ENCODE assay signal across 8 cellular contexts in genomic region chr5:72523960-72524582, GRCh38. TPM values are rescaled to one million over a fixed set of nuclear protein-coding genes. Genes with fewer than 3 reads are reported as not detected.
DNase-seq lines count a peak whose midpoint lies in the region; ATAC-seq and TF ChIP-seq lines count a peak whose summit lies in the region.

No MANE protein-coding gene starts in this region.

- no peaks in the 10 kb centered on the region for H3K27me3 ChIP-seq in ovary

- H3K27ac ChIP-seq in ovary, result no peak overlapping the region

- H3K9me3 Mint-ChIP-seq in chondrocyte (ENCODE audit: low read depth) (peaks cover 14% of the 10 kb centered on the region), memory B cell (peaks cover 4% of the 10 kb centered on the region)

- H3K36me3 Mint-ChIP-seq in chondrocyte (ENCODE audit: low read depth) (peaks cover 5% of the 10 kb centered on the region), memory B cell (peaks cover 3% of the 10 kb centered on the region)

- H3K4me1 ChIP-seq in ovary (ENCODE audit: insufficient read depth), result no peaks in the 10 kb centered on the region

- intact Hi-C loops in ovary (cut with DNase I), result loop anchor here in 3 of 4 donors (5.0 to 10.0 kb wide), 2 partner anchors 149 to 157 kb away; no protein-coding TSS in a partner anchor

- H3K9me3 ChIP-seq in ovary, result no peaks in the 10 kb centered on the region

- DNase-seq in COLO829 (ENCODE audit: low spot score), result peak; percentile 17
- DNase-seq in NCI-H69 (lab: John Stamatoyannopoulos, UW), result peak; percentile 57
- DNase-seq in chondrocyte (ENCODE audit: low spot score), result no peak
- peak in 1 of 2 donors; percentile 20 for DNase-seq in memory B cell (ENCODE audit: low spot score in 2 of 2)
- DNase-seq in stimulated activated CD4-positive, alpha-beta T cell treated with anti-CD3 and anti-CD28 coated beads, Interleukin-12 subunit alpha, Interleukin-12 subunit beta, amount 100 ng/mL, for 4 hours, result no peak
- no peak for DNase-seq in NCI-H345 treated with DMSO at 0.1 percent for 48 hours (lab: John Stamatoyannopoulos, UW; ENCODE audit: unreplicated experiment)
- no peak for DNase-seq in ovary

- H3K4me3 ChIP-seq in ovary, result no peak overlapping the region

- peak; percentile 62 for ATAC-seq in GM21619 (IDR thresholded peaks at IDR 0.05; ENCODE audit: unreplicated experiment)
- peak; percentile 62 for ATAC-seq in memory B cell (ENCODE audit: low read depth)

- no peaks in the 10 kb centered on the region for H3K27me3 Mint-ChIP-seq in chondrocyte (ENCODE audit: low read depth)
- peaks cover 3% of the 10 kb centered on the region for H3K27me3 Mint-ChIP-seq in memory B cell

- H3K4me3 Mint-ChIP-seq in chondrocyte (ENCODE audit: unreplicated experiment), result no peak overlapping the region
- H3K4me3 Mint-ChIP-seq in memory B cell, result no peak overlapping the region

- H3K27ac Mint-ChIP-seq in chondrocyte (ENCODE audit: unreplicated experiment) (no peak overlapping the region), memory B cell (no peak overlapping the region)

- peaks cover 16% of the 10 kb centered on the region for H3K4me1 Mint-ChIP-seq in chondrocyte (ENCODE audit: low read depth)
- peaks cover 2% of the 10 kb centered on the region for H3K4me1 Mint-ChIP-seq in memory B cell

- H3K36me3 ChIP-seq in ovary, result no peaks in the 10 kb centered on the region

- TF ChIP-seq CTCF in chondrocyte (IDR thresholded peaks at IDR 0.05), result peak; percentile 90
- peak in 1 of 3 donors; percentile 49 for TF ChIP-seq CTCF in ovary (IDR thresholded peaks at IDR 0.05)

- no peak for TF ChIP-seq POLR2A in ovary (IDR thresholded peaks at IDR 0.05)

- TF ChIP-seq EP300 in ovary (IDR thresholded peaks at IDR 0.05), result no peak

- 60 to 68% (median 65%) methylated on average over 3 of the region's 3 CpGs for WGBS in ovary, 3 donors

RNA-seq across cellular contexts. Expression of gene ZNF366, which starts 16.9 kb away (rescaled TPM):
- total RNA-seq in chondrocyte, result not detected in 3 replicates
- 1 to 10 TPM in 5 of 7 donors, under 1 TPM in 2; 0.83 to 3.5 (median 1.6) TPM for total RNA-seq in ovary
- 1 to 10 TPM; 1.4 to 3.1 TPM for polyA plus RNA-seq in ovary

Comparison
In these comparisons a context has a peak if more than half of its experiments do, and no peak if none do; other contexts are left out.
1. DNase-seq: peak in COLO829 (single experiment) and NCI-H69 (single experiment); none in chondrocyte (single experiment), stimulated activated CD4-positive, alpha-beta T cell treated with anti-CD3 and anti-CD28 coated beads, Interleukin-12 subunit alpha, Interleukin-12 subunit beta, amount 100 ng/mL, for 4 hours (single experiment), NCI-H345 treated with DMSO at 0.1 percent for 48 hours (single experiment) and ovary (0 of 5).